15 cellular contexts compared by ENCODE assay signal in the genomic region with DNA sequence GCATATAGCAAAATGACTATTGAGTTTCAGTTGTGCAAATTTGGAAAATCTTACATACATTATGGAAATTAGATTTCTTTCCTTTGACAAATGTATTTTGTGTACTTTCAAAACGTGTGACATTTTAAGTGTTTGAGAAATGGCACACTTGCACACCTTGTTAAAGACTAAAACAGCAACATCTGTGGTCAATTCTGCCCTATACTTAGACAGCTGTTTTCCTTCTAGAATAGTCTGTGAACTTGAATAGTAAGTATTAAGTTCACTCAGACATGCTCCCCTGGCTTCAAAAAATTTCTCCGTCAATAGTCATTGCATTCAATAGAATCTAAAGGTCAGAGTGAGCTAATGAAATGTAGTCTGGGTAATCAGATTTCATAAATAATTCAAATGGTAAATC.
"Had no signal": no experiment of that assay in that cellular context is flagged by ENCODE, and none has a peak within 500 bp of the region (broad histone marks: within the 10 kb centered on the region; RNA-seq: fewer than 3 reads in every experiment).

No MANE protein-coding gene starts in this region.

- H3K9me3 ChIP-seq: ascending aorta, breast epithelium, pancreas had no signal

- H3K4me3 ChIP-seq: ascending aorta, breast epithelium, pancreas had no signal

- H3K36me3 ChIP-seq: ascending aorta, breast epithelium, pancreas had no signal

- H3K27ac ChIP-seq: ascending aorta, breast epithelium, pancreas had no signal

- H3K27me3 ChIP-seq: ascending aorta, breast epithelium, pancreas had no signal

- DNase-seq: activated CD4-positive, alpha-beta T cell treated with anti-CD3 and anti-CD28 coated beads, Interleukin-2, amount 50 U/mL, for 4 hours; activated CD4-positive, CD25-positive, alpha-beta regulatory T cell treated with anti-CD3 and anti-CD28 coated beads, Interleukin-2, amount 50 U/mL, for 72 hours; activated naive CD4-positive, alpha-beta T cell treated with anti-CD3 and anti-CD28 coated beads for 36 hours; activated T-cell treated with anti-CD3 and anti-CD28 coated beads for 4 hours; effector memory CD4-positive, alpha-beta T cell; foreskin melanocyte; head of caudate nucleus; kidney glomerular epithelial cell; left ventricle myocardium superior; naive thymus-derived CD8-positive, alpha-beta T cell; pancreas; stimulated activated CD4-positive, alpha-beta T cell treated with anti-CD3 and anti-CD28 coated beads, Interleukin-1b, Interleukin-23, amount 100 ng/mL, for 48 hours had no signal

- H3K4me1 ChIP-seq: ascending aorta, breast epithelium had no signal

- ATAC-seq: activated T-helper 17 cell treated with anti-CD3 and anti-CD28 coated beads, Interleukin-2, amount 50 U/mL, for 72 hours; left ventricle myocardium superior; naive thymus-derived CD8-positive, alpha-beta T cell; pancreas had no signal
